In genomic region chr4:126106658-126107057, GRCh38 we compare ENCODE assay signal across 13 cellular contexts.
A peak's percentile ranks its signal among the peaks of the same experiment; 100 is the strongest.
DNase-seq lines count a peak whose midpoint lies in the region; ATAC-seq and TF ChIP-seq lines count a peak whose summit lies in the region.
"Had no signal": no experiment of that assay in that cellular context is flagged by ENCODE, and none has a peak within 500 bp of the region (broad histone marks: within the 10 kb centered on the region; RNA-seq: fewer than 3 reads in every experiment).

No MANE protein-coding gene starts in this region.

- TF ChIP-seq CTCF in BE2C (IDR thresholded peaks at IDR 0.05; ENCODE audit: low read depth, low read length) = peak; percentile 54
- TF ChIP-seq CTCF in fibroblast of pulmonary artery (IDR thresholded peaks at IDR 0.05; ENCODE audit: low read length, missing control alignments) = peak; percentile 27

- no peaks in the 10 kb centered on the region for H3K36me3 ChIP-seq in BE2C
- H3K36me3 ChIP-seq: Peyer's patch, sigmoid colon, thyroid gland had no signal

- no peaks in the 10 kb centered on the region for H3K27me3 ChIP-seq in BE2C
- H3K27me3 ChIP-seq: Peyer's patch, sigmoid colon, thyroid gland had no signal

- H3K4me1 ChIP-seq in BE2C = no peaks in the 10 kb centered on the region; the same call in none of the 2 replicates
- H3K4me1 ChIP-seq: Peyer's patch, sigmoid colon, thyroid gland had no signal

- no peak for DNase-seq in BE2C
- peak; percentile 12 for DNase-seq in H4 (ENCODE audit: low spot score)
- DNase-seq in OCI-M1 (lab: John Stamatoyannopoulos, UW) = peak; percentile 10
- DNase-seq in fibroblast of pulmonary artery (ENCODE audit: low read depth) = peak; percentile 0
- no peak for DNase-seq in SIG-M5 (lab: John Stamatoyannopoulos, UW)
- DNase-seq in midbrain (lab: John Stamatoyannopoulos, UW) = no peak
- DNase-seq in NCI-H187 (lab: John Stamatoyannopoulos, UW) = no peak
- DNase-seq: activated T-cell treated with anti-CD3 and anti-CD28 coated beads, Interleukin-2, amount 50 U/mL, for 4 hours; NCI-H1436 treated with DMSO at 0.1 percent for 48 hours; Peyer's patch; sigmoid colon; thyroid gland had no signal

- H3K9me3 ChIP-seq in BE2C = no peaks in the 10 kb centered on the region
- H3K9me3 ChIP-seq: Peyer's patch, sigmoid colon, thyroid gland had no signal

- ATAC-seq in HG03439 (IDR thresholded peaks at IDR 0.05; ENCODE audit: unreplicated experiment) = no peak
- ATAC-seq: activated T-cell treated with anti-CD3 and anti-CD28 coated beads, Interleukin-2, amount 50 U/mL, for 4 hours had no signal

- H3K4me3 ChIP-seq in BE2C (ENCODE audit: low read depth, low read length) (no peak overlapping the region), fibroblast of pulmonary artery (replicated peaks; ENCODE audit: low read depth, low read length) (no peak overlapping the region)
- H3K4me3 ChIP-seq: Peyer's patch, sigmoid colon, thyroid gland had no signal

Comparison
In these comparisons a context has a peak if more than half of its experiments do, and no peak if none do; other contexts are left out.
1. DNase-seq: peak in H4 (single experiment), OCI-M1 (single experiment) and fibroblast of pulmonary artery (single experiment); none in BE2C (single experiment), SIG-M5 (single experiment), midbrain (single experiment) and NCI-H187 (0 of 2).